ENCODE assay signal across 11 cellular contexts in genomic region chr1:46991083-46991923, GRCh38. TPM values are rescaled to one million over a fixed set of nuclear protein-coding genes. Genes with fewer than 3 reads are reported as not detected.
DNase-seq lines count a peak whose midpoint lies in the region; ATAC-seq and TF ChIP-seq lines count a peak whose summit lies in the region.
"Had no signal": no experiment of that assay in that cellular context is flagged by ENCODE, and none has a peak within 500 bp of the region (broad histone marks: within the 10 kb centered on the region; RNA-seq: fewer than 3 reads in every experiment).

No MANE protein-coding gene starts in this region.

- TF ChIP-seq EP300 in esophagus muscularis mucosa (IDR thresholded peaks at IDR 0.05): no peak

- no peaks in the 10 kb centered on the region for H3K4me1 ChIP-seq in esophagus muscularis mucosa

- POLR2A ChIA-PET in activated CD4-positive, alpha-beta T cell treated with anti-CD3 and anti-CD28 coated beads, Interleukin-2, amount 10 ng/mL, durations not matched to agents 7 days and 5 days (lab: Charles Lee): no interaction called here

- no TSS peak for BruUV-seq in Calu3 (replicated peaks; lab: Mats Ljungman, UMichigan)

- CTCF ChIA-PET in Calu3 (lab: Charles Lee): no interaction called here
- CTCF ChIA-PET in activated CD4-positive, alpha-beta T cell treated with anti-CD3 and anti-CD28 coated beads, Interleukin-2, amount 10 ng/mL, durations not matched to agents 7 days and 5 days (lab: Charles Lee): interaction anchor here (0.6 kb wide), 1 partner anchor 209 kb away, joined by 3 read pairs; no protein-coding TSS in a partner anchor

- H3K27ac ChIP-seq in esophagus muscularis mucosa (replicated peaks in 1 of 4): no peak overlapping the region

- peak; percentile 6 for DNase-seq in Calu3
- DNase-seq in Kasumi-1 (lab: John Stamatoyannopoulos, UW): peak; percentile 18 to 39
- peak; percentile 50 for DNase-seq in SW480 (ENCODE audit: low spot score)
- DNase-seq in left colon: no peak
- DNase-seq in esophagus muscularis mucosa (ENCODE audit: extremely low spot score): no peak
- no peak for DNase-seq in activated CD4-positive, alpha-beta T cell treated with anti-CD3 and anti-CD28 coated beads, Interleukin-2, amount 50 U/mL, for 48 hours
- DNase-seq in activated CD4-positive, alpha-beta T cell treated with anti-CD3 and anti-CD28 coated beads, Interleukin-2, amount 10 ng/mL, durations not matched to agents 7 days and 5 days: no peak
- no peak for DNase-seq in NCI-H1930 (lab: John Stamatoyannopoulos, UW)
- DNase-seq: activated CD4-positive, alpha-beta T cell treated with anti-CD3 and anti-CD28 coated beads, Interleukin-2, amount 50 U/mL, for 1 hour had no signal

- 51% methylated on average over 13 of the region's 13 CpGs for WGBS in esophagus muscularis mucosa

- no peaks in the 10 kb centered on the region for H3K9me3 Mint-ChIP-seq in Calu3 (ENCODE audit: low read depth, unreplicated experiment)
- no peaks in the 10 kb centered on the region for H3K9me3 Mint-ChIP-seq in activated CD4-positive, alpha-beta T cell treated with anti-CD3 and anti-CD28 coated beads, Interleukin-2, amount 10 ng/mL, durations not matched to agents 7 days and 5 days
- H3K9me3 Mint-ChIP-seq: dendritic cell treated with granulocyte-macrophage colony-stimulating factor and Interleukin-4, amounts not matched to agents 40 ng/mL and 50 ng/mL, for 4 days had no signal

- H3K4me1 Mint-ChIP-seq in Calu3 (ENCODE audit: low read depth, unreplicated experiment): no peaks in the 10 kb centered on the region
- H3K4me1 Mint-ChIP-seq in activated CD4-positive, alpha-beta T cell treated with anti-CD3 and anti-CD28 coated beads, Interleukin-2, amount 10 ng/mL, durations not matched to agents 7 days and 5 days: no peaks in the 10 kb centered on the region
- H3K4me1 Mint-ChIP-seq: IgD-negative memory B cell had no signal

- H3K27ac Mint-ChIP-seq in Calu3 (ENCODE audit: unreplicated experiment): no peak overlapping the region
- no peak overlapping the region for H3K27ac Mint-ChIP-seq in activated CD4-positive, alpha-beta T cell treated with anti-CD3 and anti-CD28 coated beads, Interleukin-2, amount 10 ng/mL, durations not matched to agents 7 days and 5 days
- H3K27ac Mint-ChIP-seq: dendritic cell treated with granulocyte-macrophage colony-stimulating factor and Interleukin-4, amounts not matched to agents 40 ng/mL and 50 ng/mL, for 4 days; IgD-negative memory B cell had no signal

- no peaks in the 10 kb centered on the region for H3K36me3 ChIP-seq in esophagus muscularis mucosa

- no peak overlapping the region for H3K4me3 ChIP-seq in esophagus muscularis mucosa

- no peak for TF ChIP-seq CTCF in Calu3 (IDR thresholded peaks at IDR 0.05; ENCODE audit: unreplicated experiment)
- no peak for TF ChIP-seq CTCF in esophagus muscularis mucosa (IDR thresholded peaks at IDR 0.05)

- no peak overlapping the region for H3K4me3 Mint-ChIP-seq in Calu3 (ENCODE audit: low read depth, unreplicated experiment)
- no peak overlapping the region for H3K4me3 Mint-ChIP-seq in activated CD4-positive, alpha-beta T cell treated with anti-CD3 and anti-CD28 coated beads, Interleukin-2, amount 10 ng/mL, durations not matched to agents 7 days and 5 days
- H3K4me3 Mint-ChIP-seq: dendritic cell treated with granulocyte-macrophage colony-stimulating factor and Interleukin-4, amounts not matched to agents 40 ng/mL and 50 ng/mL, for 4 days; IgD-negative memory B cell had no signal

- no peaks in the 10 kb centered on the region for H3K27me3 ChIP-seq in esophagus muscularis mucosa

- no peak for TF ChIP-seq POLR2A in esophagus muscularis mucosa (IDR thresholded peaks at IDR 0.05; ENCODE audit: low read depth)

- H3K36me3 Mint-ChIP-seq in Calu3 (ENCODE audit: insufficient read depth, unreplicated experiment): no peaks in the 10 kb centered on the region
- H3K36me3 Mint-ChIP-seq in activated CD4-positive, alpha-beta T cell treated with anti-CD3 and anti-CD28 coated beads, Interleukin-2, amount 10 ng/mL, durations not matched to agents 7 days and 5 days (ENCODE audit: low read depth): no peaks in the 10 kb centered on the region

- peaks cover 60% of the 10 kb centered on the region for H3K27me3 Mint-ChIP-seq in Calu3 (ENCODE audit: unreplicated experiment)
- peaks cover 24% of the 10 kb centered on the region for H3K27me3 Mint-ChIP-seq in activated CD4-positive, alpha-beta T cell treated with anti-CD3 and anti-CD28 coated beads, Interleukin-2, amount 10 ng/mL, durations not matched to agents 7 days and 5 days

- H3K9me3 ChIP-seq in esophagus muscularis mucosa: peaks cover 0 to 16% (median 2%) of the 10 kb centered on the region in 4 donors

- intact Hi-C loops in Calu3 (cut with micrococcal nuclease; ENCODE audit: unreplicated experiment) (loop anchor here (1.0 to 5.0 kb wide), 2 partner anchors 114 to 244 kb away; no protein-coding TSS in a partner anchor), left colon (cut with DNase I, micrococcal nuclease) (no loop called here), esophagus muscularis mucosa (cut with DNase I) (no loop called here)

- ATAC-seq in left colon: peak; percentile 51

RNA-seq across cellular contexts. Expression of gene CYP4X1, which starts 32.2 kb away (rescaled TPM):
- total RNA-seq in Calu3 (2022) (0.21 and 0.27 TPM in 2 replicates), left colon (1 to 10 TPM; 1.1 to 2.2 TPM), esophagus muscularis mucosa (10 to 100 TPM in 1 of 4 donors, 1 to 10 TPM in 3; 3.0 to 11.2 (median 4.1) TPM)
- not detected for total RNA-seq in activated CD4-positive, alpha-beta T cell treated with anti-CD3 and anti-CD28 coated beads, Interleukin-2, amount 10 ng/mL, durations not matched to agents 7 days and 5 days

RNA-seq across cellular contexts. Expression of gene CYP4A11, which starts 50.0 kb away (rescaled TPM):
- not detected in 2 replicates for total RNA-seq in Calu3 (2022)
- not detected for total RNA-seq in left colon
- not detected for total RNA-seq in esophagus muscularis mucosa
- total RNA-seq in activated CD4-positive, alpha-beta T cell treated with anti-CD3 and anti-CD28 coated beads, Interleukin-2, amount 10 ng/mL, durations not matched to agents 7 days and 5 days: not detected

Comparison
In these comparisons a context has a peak if more than half of its experiments do, and no peak if none do; other contexts are left out.
1. DNase-seq: peak in Calu3 (single experiment), Kasumi-1 (2 of 2) and SW480 (single experiment); none in left colon (0 of 2), esophagus muscularis mucosa (single experiment), activated CD4-positive, alpha-beta T cell treated with anti-CD3 and anti-CD28 coated beads, Interleukin-2, amount 50 U/mL, for 48 hours (0 of 2), activated CD4-positive, alpha-beta T cell treated with anti-CD3 and anti-CD28 coated beads, Interleukin-2, amount 10 ng/mL, durations not matched to agents 7 days and 5 days (single experiment) and NCI-H1930 (0 of 2).